8 cellular contexts compared by ENCODE assay signal in the genomic region with DNA sequence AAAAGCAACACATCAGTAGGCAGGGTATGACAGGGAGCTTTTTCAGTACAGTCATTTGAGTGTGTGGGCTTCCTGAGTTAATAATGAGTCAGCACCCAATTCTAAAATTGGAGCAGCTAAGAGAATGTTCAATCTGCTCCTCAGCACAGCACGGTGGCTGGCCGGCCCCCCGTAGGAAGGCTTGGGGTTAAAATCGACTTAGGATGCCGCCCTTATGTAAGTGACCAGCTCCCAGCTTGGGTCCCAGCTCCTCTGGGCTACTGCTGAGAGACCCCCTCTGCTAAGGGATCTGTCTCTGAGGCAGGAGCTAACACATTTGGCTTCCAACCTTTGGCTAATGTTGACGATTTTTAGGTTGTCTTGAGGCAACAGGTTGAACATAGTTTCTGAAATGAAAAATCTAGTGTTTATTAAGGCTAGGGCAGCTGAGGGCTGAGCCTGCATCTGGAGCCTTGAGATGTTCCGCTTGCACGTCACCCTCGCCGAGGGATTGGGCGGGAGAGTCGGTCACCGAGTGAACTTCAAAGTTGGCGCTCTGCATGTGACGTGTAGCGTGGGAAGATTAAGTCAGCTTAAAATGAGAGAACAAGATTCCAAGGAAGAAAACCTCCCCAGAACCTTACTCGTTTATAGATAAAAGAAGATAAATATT.
DNase-seq lines count a peak whose midpoint lies in the region; ATAC-seq and TF ChIP-seq lines count a peak whose summit lies in the region.
"Not testable (repeated sequence)": the region's sequence is repeated elsewhere in the genome, so short reads cannot be mapped to it uniquely, and the experiment has no call there.

No MANE protein-coding gene starts in this region.

- H3K27ac Mint-ChIP-seq in activated CD4-positive, alpha-beta T cell treated with anti-CD3 and anti-CD28 coated beads, Interleukin-2, amount 10 ng/mL, durations not matched to agents 7 days and 5 days, result peak overlapping the region; percentile 86

- H3K27ac ChIP-seq in KMS-11 (peak overlapping the region; percentile 90), spleen (peak overlapping the region in 6 of 8 donors; percentile 67 to 87 (median 83))

- not testable (repeated sequence) for TF ChIP-seq CTCF in KMS-11 (conservative IDR thresholded peaks at IDR 0.05; ENCODE audit: low read depth, low read length); cardiac fibroblast (IDR thresholded peaks at IDR 0.05; ENCODE audit: low read depth, low read length); spleen (IDR thresholded peaks at IDR 0.05 in 8 of 11, conservative IDR thresholded peaks at IDR 0.05 in 3 of 11)

- not testable (repeated sequence) for H3K4me3 ChIP-seq in KMS-11 (IDR thresholded peaks at IDR 0.05; ENCODE audit: insufficient read depth, low read depth, low read length)
- H3K4me3 ChIP-seq in cardiac fibroblast (replicated peaks in 1 of 2; ENCODE audit: low read depth in 2 of 2, low read length in 2 of 2) (peak overlapping the region; percentile 42 to 58), spleen (peak overlapping the region in 6 of 8 donors; percentile 10 to 64 (median 24))

- peak overlapping the region; percentile 73 for H3K4me3 Mint-ChIP-seq in activated CD4-positive, alpha-beta T cell treated with anti-CD3 and anti-CD28 coated beads, Interleukin-2, amount 10 ng/mL, durations not matched to agents 7 days and 5 days

- intact Hi-C loops in spleen (cut with DNase I; ENCODE audit: low total_unique reads), result not testable (repeated sequence)

- not testable (repeated sequence) for H3K27me3 Mint-ChIP-seq in activated CD4-positive, alpha-beta T cell treated with anti-CD3 and anti-CD28 coated beads, Interleukin-2, amount 10 ng/mL, durations not matched to agents 7 days and 5 days

- not testable (repeated sequence) for H2AFZ ChIP-seq in KMS-11 (ENCODE audit: low read depth)

- H3K4me2 ChIP-seq in KMS-11, result peak overlapping the region; percentile 79; the same call in 1 of the 2 replicates

- H4K20me1 ChIP-seq in KMS-11 (ENCODE audit: insufficient read depth), result not testable (repeated sequence)

- H3K4me1 Mint-ChIP-seq in activated CD4-positive, alpha-beta T cell treated with anti-CD3 and anti-CD28 coated beads, Interleukin-2, amount 10 ng/mL, durations not matched to agents 7 days and 5 days, result peaks cover 20% of the 10 kb centered on the region

- POLR2A ChIA-PET in activated CD4-positive, alpha-beta T cell treated with anti-CD3 and anti-CD28 coated beads, Interleukin-2, amount 10 ng/mL, durations not matched to agents 7 days and 5 days (lab: Charles Lee), result not testable (repeated sequence)

- H3K9ac ChIP-seq in KMS-11, result peak overlapping the region; percentile 93; the same call in 1 of the 2 replicates

- in situ Hi-C loops in Caki2 (cut with HindIII; ENCODE audit: low pct_unique_long_range_greater_than_20kb, low sequenced_read_pairs), result not testable (repeated sequence)

- H3K27me3 ChIP-seq in KMS-11 (ENCODE audit: insufficient read depth, low read depth); spleen (replicated peaks in 1 of 7): not testable (repeated sequence)

- H3K36me3 Mint-ChIP-seq in activated CD4-positive, alpha-beta T cell treated with anti-CD3 and anti-CD28 coated beads, Interleukin-2, amount 10 ng/mL, durations not matched to agents 7 days and 5 days (ENCODE audit: low read depth), result not testable (repeated sequence)

- WGBS in spleen, 5 donors, result 3 to 30% (median 22%) methylated on average over 5 to 11 of the region's 17 CpGs

- peak; percentile 52 for DNase-seq in Caki2 (ENCODE audit: low read depth)
- not testable (repeated sequence) for DNase-seq in activated CD4-positive, alpha-beta T cell treated with anti-CD3 and anti-CD28 coated beads, Interleukin-2, amount 10 ng/mL, durations not matched to agents 7 days and 5 days
- DNase-seq in cardiac fibroblast (ENCODE audit: low read depth in 2 of 2), result peak in 1 of 2 donors; percentile 55
- DNase-seq in islet precursor cell, result peak; percentile 55
- DNase-seq in spleen, result peak; percentile 79

- ATAC-seq in GM19452 (IDR thresholded peaks at IDR 0.05; ENCODE audit: unreplicated experiment) (peak; percentile 76), HG02938 (IDR thresholded peaks at IDR 0.05; ENCODE audit: unreplicated experiment) (peak; percentile 73)

- CTCF ChIA-PET in activated CD4-positive, alpha-beta T cell treated with anti-CD3 and anti-CD28 coated beads, Interleukin-2, amount 10 ng/mL, durations not matched to agents 7 days and 5 days (lab: Charles Lee), result not testable (repeated sequence)

- not testable (repeated sequence) for H3K9me3 ChIP-seq in spleen

- H3K9me3 Mint-ChIP-seq in activated CD4-positive, alpha-beta T cell treated with anti-CD3 and anti-CD28 coated beads, Interleukin-2, amount 10 ng/mL, durations not matched to agents 7 days and 5 days, result not testable (repeated sequence)

- peaks cover 37% of the 10 kb centered on the region for H3K79me2 ChIP-seq in KMS-11 (ENCODE audit: insufficient read depth, low read depth)

- not testable (repeated sequence) for H3K4me1 ChIP-seq in KMS-11 (ENCODE audit: low read depth, poor library complexity, severe bottlenecking)
- peaks cover 0 to 24% (median 6%) of the 10 kb centered on the region in 6 donors for H3K4me1 ChIP-seq in spleen

- H3K36me3 ChIP-seq in KMS-11 (ENCODE audit: insufficient read depth); spleen: not testable (repeated sequence)

- not testable (repeated sequence) for TF ChIP-seq POLR2A in spleen (IDR thresholded peaks at IDR 0.05)
